ENCODE assay signal across 1 cellular context in the genomic region with DNA sequence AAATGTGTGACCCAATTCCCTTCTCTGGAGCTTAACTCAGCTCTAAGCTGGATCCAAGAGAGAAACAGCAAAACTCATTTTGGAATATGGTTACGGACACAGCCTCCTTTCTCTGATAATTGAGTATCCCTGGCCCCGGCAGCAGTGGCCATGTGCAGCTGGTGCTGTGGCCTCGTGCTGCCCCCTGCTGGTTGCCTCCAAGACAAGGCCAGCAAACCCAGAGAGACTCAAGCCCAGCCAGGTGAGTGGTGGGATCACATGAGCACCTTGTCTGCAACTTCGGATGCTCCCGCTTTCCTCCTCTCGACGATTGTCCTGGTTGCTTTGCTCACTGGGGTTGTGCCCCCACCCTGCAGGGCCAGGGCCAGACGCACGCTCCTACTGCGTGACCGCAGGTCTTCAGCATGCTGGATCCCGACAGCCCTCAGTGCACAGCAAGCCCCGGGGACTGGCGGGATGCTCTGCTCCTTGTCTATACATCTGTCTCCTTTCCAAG.
A peak's percentile ranks its signal among the peaks of the same experiment; 100 is the strongest.
TF ChIP-seq lines count a peak whose summit lies in the region.

No MANE protein-coding gene starts in this region.

TF ChIP-seq in H1, 55 proteins besides CTCF, POLR2A, EP300 and RAD21:
- TF ChIP-seq YY1 (IDR thresholded peaks at IDR 0.05; ENCODE audit: low read depth, low read length) (0 out of 2 replicates have a peak, but pooled peaks have one; percentile 58), POLR2AphosphoS5 (IDR thresholded peaks at IDR 0.05; ENCODE audit: low read depth, low read length) (no peak), CEBPB (IDR thresholded peaks at IDR 0.05; ENCODE audit: low read depth, low read length) (0 out of 2 replicates have a peak, but pooled peaks have one; percentile 1), SAP30 (IDR thresholded peaks at IDR 0.05; ENCODE audit: insufficient read depth, insufficient replicate concordance, low read length) (no peak), NRF1 (IDR thresholded peaks at IDR 0.05; ENCODE audit: low read depth, low read length) (0 out of 2 replicates have a peak, but pooled peaks have one; percentile 12), SIN3A (conservative IDR thresholded peaks at IDR 0.05 in 1 of 2, IDR thresholded peaks at IDR 0.05 in 1 of 2; ENCODE audit: low read depth in 1 of 2, low read length in 2 of 2) (0 out of 4 replicates have a peak, but pooled peaks of 1 of the 2 experiments have one; percentile 40), CREB1 (IDR thresholded peaks at IDR 0.05) (peak; percentile 32; the same call in 1 of the 2 replicates), RXRA (IDR thresholded peaks at IDR 0.05; ENCODE audit: insufficient read depth, low read depth, low read length) (no peak), MAX (IDR thresholded peaks at IDR 0.05) (peak; percentile 96), E2F6 (IDR thresholded peaks at IDR 0.05) (peak; percentile 94)
- TF ChIP-seq, protein P1, sequence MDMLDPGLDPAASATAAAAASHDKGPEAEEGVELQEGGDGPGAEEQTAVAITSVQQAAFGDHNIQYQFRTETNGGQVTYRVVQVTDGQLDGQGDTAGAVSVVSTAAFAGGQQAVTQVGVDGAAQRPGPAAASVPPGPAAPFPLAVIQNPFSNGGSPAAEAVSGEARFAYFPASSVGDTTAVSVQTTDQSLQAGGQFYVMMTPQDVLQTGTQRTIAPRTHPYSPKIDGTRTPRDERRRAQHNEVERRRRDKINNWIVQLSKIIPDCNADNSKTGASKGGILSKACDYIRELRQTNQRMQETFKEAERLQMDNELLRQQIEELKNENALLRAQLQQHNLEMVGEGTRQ (IDR thresholded peaks at IDR 0.05; ENCODE audit: low read length) = peak; percentile 83
